36 cellular contexts compared by ENCODE assay signal in the genomic region with DNA sequence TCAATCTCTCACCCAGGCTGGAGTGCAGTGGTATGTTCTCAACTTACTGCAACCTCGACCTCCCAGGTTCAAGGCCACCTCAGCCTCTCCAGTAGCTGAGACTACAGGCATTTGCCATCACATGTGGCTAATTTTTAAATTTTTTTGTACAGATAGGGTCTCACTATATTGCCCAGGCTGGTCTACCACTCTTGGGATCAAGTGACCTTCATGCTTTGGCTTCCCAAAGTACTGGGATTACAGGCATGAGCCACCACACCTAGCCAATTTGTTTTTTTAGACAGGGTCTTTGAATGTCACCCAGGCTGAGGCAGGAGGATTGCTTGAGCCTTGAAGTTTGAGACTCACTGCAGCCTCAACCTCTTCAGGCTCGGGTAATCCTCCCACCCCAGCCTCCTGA. TPM values are rescaled to one million over a fixed set of nuclear protein-coding genes. Genes with fewer than 3 reads are reported as not detected.
A peak's percentile ranks its signal among the peaks of the same experiment; 100 is the strongest.
DNase-seq lines count a peak whose midpoint lies in the region; ATAC-seq, FAIRE-seq and TF ChIP-seq lines count a peak whose summit lies in the region.
"Had no signal": no experiment of that assay in that cellular context is flagged by ENCODE, and none has a peak within 500 bp of the region (broad histone marks: within the 10 kb centered on the region; RNA-seq: fewer than 3 reads in every experiment).

No MANE protein-coding gene starts in this region.

- intact Hi-C loops in HepG2 (cut with micrococcal nuclease; ENCODE audit: unreplicated experiment) (no loop called here), right lobe of liver (cut with DNase I) (no loop called here), K562 (cut with micrococcal nuclease) (no loop called here)

- POLR2A ChIA-PET in HepG2 (lab: Yijun Ruan, JAX) (no interaction called here), K562 (lab: Yijun Ruan, JAX) (interaction anchor here (2.6 to 4.1 kb wide), 2 partner anchors 8 to 11 kb away, joined by 17 to 18 read pairs; a partner anchor contains a TSS)

- 7% methylated on average over 2 of the region's 2 CpGs for WGBS in HepG2 (ENCODE audit: low lambda C conversion rate)
- WGBS in right lobe of liver (ENCODE audit: insufficient coverage, low coverage, low lambda C conversion rate, missing lambda C conversion rate): 77% methylated on average over 2 of the region's 2 CpGs
- WGBS in K562 (ENCODE audit: insufficient coverage, low coverage, missing lambda C conversion rate): 71% methylated on average over 2 of the region's 2 CpGs

- H3K27me3 ChIP-seq in HepG2 (ENCODE audit: control insufficient read depth in 1 of 2, insufficient read depth in 2 of 2, low read length in 2 of 2) (no peaks in the 10 kb centered on the region), right lobe of liver (no peaks in the 10 kb centered on the region), K562 (ENCODE audit: control insufficient read depth in 2 of 2, insufficient read depth in 2 of 2, low read length in 2 of 2) (no peaks in the 10 kb centered on the region)
- H3K27me3 ChIP-seq: BE2C; BLaER1; BLaER1 treated with 17β-estradiol and CSF1 and Interleukin-3, amounts not matched to agents 10 nM and 100 nM had no signal

- FAIRE-seq in HepG2 (lab: Jason Lieb, UNC): no peak
- FAIRE-seq in K562 (lab: Jason Lieb, UNC): no peak
- FAIRE-seq: A204.1, A549, D721Med had no signal

- TF ChIP-seq POLR2A in HepG2 (IDR thresholded peaks at IDR 0.05; ENCODE audit: insufficient read depth in 1 of 2, low read depth in 2 of 2, low read length in 2 of 2): no peak
- no peak for TF ChIP-seq POLR2A in right lobe of liver (IDR thresholded peaks at IDR 0.05)
- TF ChIP-seq POLR2A in K562 (conservative IDR thresholded peaks at IDR 0.05): no peak

- H3K4me2 ChIP-seq in HepG2 (ENCODE audit: low read depth, low read length): no peak overlapping the region
- H3K4me2 ChIP-seq in K562 (ENCODE audit: insufficient read depth, low read length): no peak overlapping the region
- H3K4me2 ChIP-seq: A549; BLaER1; BLaER1 treated with 17β-estradiol and CSF1 and Interleukin-3, amounts not matched to agents 10 nM and 100 nM had no signal

- no peak overlapping the region for H3K4me3 ChIP-seq in HepG2 (replicated peaks in 1 of 3; ENCODE audit: insufficient read depth in 1 of 3, low read depth in 2 of 3, low read length in 3 of 3)
- H3K4me3 ChIP-seq in right lobe of liver: no peak overlapping the region
- no peak overlapping the region for H3K4me3 ChIP-seq in K562
- H3K4me3 ChIP-seq: A549; BLaER1; BLaER1 treated with 17β-estradiol and CSF1 and Interleukin-3, amounts not matched to agents 10 nM and 100 nM had no signal

- no peak overlapping the region for H3K9ac ChIP-seq in HepG2 (ENCODE audit: insufficient read depth, low read depth, low read length)
- H3K9ac ChIP-seq in K562 (ENCODE audit: insufficient read depth in 1 of 2, low read depth in 2 of 2, low read length in 2 of 2): no peak overlapping the region
- H3K9ac ChIP-seq: BLaER1; BLaER1 treated with 17β-estradiol and CSF1 and Interleukin-3, amounts not matched to agents 10 nM and 100 nM had no signal

- no peak overlapping the region for H3K27ac ChIP-seq in HepG2 (ENCODE audit: extremely low read length, insufficient read depth, low read length)
- no peak overlapping the region for H3K27ac ChIP-seq in right lobe of liver
- H3K27ac ChIP-seq in K562 (ENCODE audit: extremely low read depth, low read depth, low read length): peak overlapping the region; percentile 97; the same call in 1 of the 3 replicates
- H3K27ac ChIP-seq: 22Rv1; A549; BLaER1; BLaER1 treated with 17β-estradiol and CSF1 and Interleukin-3, amounts not matched to agents 10 nM and 100 nM; C4-2B had no signal

- BruUV-seq in HepG2 (replicated peaks; lab: Mats Ljungman, UMichigan): no TSS peak
- BruUV-seq in K562 (replicated peaks; lab: Mats Ljungman, UMichigan): no TSS peak

- TF ChIP-seq EP300 in HepG2 (IDR thresholded peaks at IDR 0.05; ENCODE audit: low read depth in 2 of 2, low read length in 2 of 2) (no peak), HepG2 (CRISPR knock-in tag; IDR thresholded peaks at IDR 0.05; ENCODE audit: borderline replicate concordance) (no peak), K562 (IDR thresholded peaks at IDR 0.05; ENCODE audit: low read length) (no peak)

- H3K4me1 ChIP-seq in HepG2 (ENCODE audit: insufficient read depth, low read length) (peaks cover 24% of the 10 kb centered on the region), right lobe of liver (no peaks in the 10 kb centered on the region), K562 (replicated peaks in 1 of 2; ENCODE audit: control insufficient read depth in 2 of 2, insufficient read depth in 2 of 2, low read length in 2 of 2) (peaks cover 19 to 24% of the 10 kb centered on the region in 2 experiments)
- H3K4me1 ChIP-seq: A549, BE2C, Caco-2 had no signal

- DNase-seq in HepG2 (ENCODE audit: low spot score) (no peak), right lobe of liver (no peak), K562 (ENCODE audit: extremely low read depth in 1 of 4, low spot score in 3 of 4) (no peak)
- DNase-seq: 8988T; ACHN; AML-193; BE2C; C1 segment of cervical spinal cord; Caco-2; Calu3; CD4-positive, alpha-beta memory T cell; CD4-positive, alpha-beta T cell; CD4-positive, CD25-positive, alpha-beta regulatory T cell; CD8-positive, alpha-beta memory T cell; CD8-positive, alpha-beta T cell; COR-L47; DMS 273 treated with DMSO at 0.1 percent for 48 hours; DMS153; DMS53; DMS79; DMS79 treated with DMSO at 0.1 percent for 48 hours; DND-41; EL had no signal

- H2AFZ ChIP-seq in HepG2 (ENCODE audit: low read length): no peak overlapping the region
- H2AFZ ChIP-seq in K562 (ENCODE audit: low read depth, low read length): no peak overlapping the region

- H3K79me2 ChIP-seq in HepG2 (ENCODE audit: insufficient read depth, low read length) (no peaks in the 10 kb centered on the region), K562 (ENCODE audit: control insufficient read depth, insufficient read depth, low read length) (no peaks in the 10 kb centered on the region)

- H3K36me3 ChIP-seq in HepG2 (replicated peaks in 1 of 2; ENCODE audit: control insufficient read depth in 1 of 2, insufficient read depth in 2 of 2, low read length in 2 of 2) (no peaks in the 10 kb centered on the region), right lobe of liver (no peaks in the 10 kb centered on the region), K562 (ENCODE audit: control insufficient read depth, insufficient read depth, low read length) (no peaks in the 10 kb centered on the region; the same call in 2 of the 3 replicates)
- H3K36me3 ChIP-seq: BE2C, BLaER1 had no signal

- TF ChIP-seq CTCF in HepG2 (CRISPR knock-in tag; IDR thresholded peaks at IDR 0.05): no peak
- TF ChIP-seq CTCF in right lobe of liver (IDR thresholded peaks at IDR 0.05): no peak
- no peak for TF ChIP-seq CTCF in K562 (IDR thresholded peaks at IDR 0.05 in 2 of 3, conservative IDR thresholded peaks at IDR 0.05 in 1 of 3; ENCODE audit: insufficient read depth in 2 of 3, low read depth in 1 of 3, low read length in 3 of 3)

- CTCF ChIA-PET in HepG2 (lab: Yijun Ruan, JAX; ENCODE audit: low intra/inter-chr PET ratio, low total read pairs): no interaction called here
- CTCF ChIA-PET in K562 (lab: Yijun Ruan, JAX; ENCODE audit: low intra/inter-chr PET ratio): no interaction called here

- TF ChIP-seq RAD21 in HepG2 (CRISPR knock-in tag; IDR thresholded peaks at IDR 0.05) (no peak), K562 (CRISPR knock-in tag; conservative IDR thresholded peaks at IDR 0.05 in 1 of 2, IDR thresholded peaks at IDR 0.05 in 1 of 2) (no peak)

- ATAC-seq in HepG2 (no peak), right lobe of liver (no peak), K562 (no peak), GM21390 (IDR thresholded peaks at IDR 0.05; ENCODE audit: unreplicated experiment) (no peak)
- ATAC-seq: A549; CD8-positive, alpha-beta T cell had no signal

- no peaks in the 10 kb centered on the region for H3K9me1 ChIP-seq in K562 (ENCODE audit: control insufficient read depth, insufficient read depth, low read length)

- H4K20me1 ChIP-seq in HepG2 (ENCODE audit: insufficient read depth, low read length) (no peaks in the 10 kb centered on the region), K562 (replicated peaks; ENCODE audit: control insufficient read depth, insufficient read depth, low read length) (no peaks in the 10 kb centered on the region)
- H4K20me1 ChIP-seq: BLaER1; BLaER1 treated with 17β-estradiol and CSF1 and Interleukin-3, amounts not matched to agents 10 nM and 100 nM had no signal

- in situ Hi-C loops in HepG2 (cut with HindIII; ENCODE audit: extremely low pct_ligation_motif_present, low pct_unique_long_range_greater_than_20kb) (no loop called here), K562 (cut with MboI) (no loop called here)

- peaks cover 5% of the 10 kb centered on the region; the same call in 1 of the 2 replicates for H3K9me3 ChIP-seq in HepG2 (ENCODE audit: low read length)
- peaks cover 0 to 5% (median 0%) of the 10 kb centered on the region in 4 donors for H3K9me3 ChIP-seq in right lobe of liver
- peaks cover 12% of the 10 kb centered on the region for H3K9me3 ChIP-seq in K562 (replicated peaks; ENCODE audit: control insufficient read depth, insufficient read depth, low read depth, low read length)
- H3K9me3 ChIP-seq: A549, BE2C had no signal

RNA-seq across cellular contexts. Expression of a gene that starts 10.2 kb away (rescaled TPM):
- total RNA-seq in HepG2 (2016; rRNA removed; fragmentation: Illumina TruSeq; extraction: Trizol) (29.9 and 30.4 TPM in 2 replicates), right lobe of liver (10 to 100 TPM; 21.3 to 24.5 (median 22.8) TPM), K562 (2014; rRNA removed) (89.9 and 91.0 TPM in 2 replicates), K562 (2014; rRNA removed; fragmentation: Illumina TruSeq; extraction: Trizol) (106 and 120 TPM in 2 replicates), K562 (2015; rRNA removed; fragmentation: Illumina TruSeq; extraction: Trizol) (102 and 109 TPM in 2 replicates), K562 (2021) (123 TPM in 2 replicates)
- total RNA-seq in HepG2 (2016; cell fraction: cytosol; rRNA removed; fragmentation: Illumina TruSeq; extraction: Trizol; ENCODE audit: low read depth): 19.6 and 24.1 TPM in 2 replicates
- total RNA-seq in HepG2 (2016; cell fraction: insoluble cytoplasmic fraction; rRNA removed; fragmentation: Illumina TruSeq; extraction: Trizol): 28.2 and 30.4 TPM in 2 replicates
- 13.3 and 15.7 TPM in 2 replicates for total RNA-seq in HepG2 (2016; cell fraction: membrane; rRNA removed; fragmentation: Illumina TruSeq; extraction: Trizol)
- total RNA-seq in HepG2 (2016; cell fraction: nucleus; rRNA removed; fragmentation: Illumina TruSeq; extraction: Trizol): 51.4 and 51.7 TPM in 2 replicates
- polyA plus RNA-seq in HepG2 (2011; rRNA removed) (26.1 and 30.7 TPM in 2 replicates), K562 (2011; rRNA removed) (78.6 and 97.2 TPM in 2 replicates), K562 (2014; fragmentation: Illumina TruSeq; extraction: Trizol) (101 and 121 TPM in 2 replicates), K562 (2014; fragmentation: Nextera tagmentation; extraction: Ambion mirVana) (10 to 100 TPM; 23.3 to 30.3 TPM), K562 (2014; rRNA removed) (101 and 106 TPM in 2 replicates)
- 6.6 and 9.8 TPM in 2 replicates for polyA plus RNA-seq in HepG2 (2011; cell fraction: cytosol; rRNA removed)
- 53.4 and 63.4 TPM in 2 replicates for polyA plus RNA-seq in HepG2 (2011; cell fraction: nucleus; rRNA removed)
- polyA plus RNA-seq in HepG2 (2012): 27.2 and 36.7 TPM in 2 replicates
- polyA plus RNA-seq in HepG2 (2016; cell fraction: cytosol; fragmentation: Illumina TruSeq; extraction: Trizol; ENCODE audit: low read depth): 1.7 and 2.0 TPM in 2 replicates
- polyA plus RNA-seq in HepG2 (2016; cell fraction: insoluble cytoplasmic fraction; fragmentation: Illumina TruSeq; extraction: Trizol; ENCODE audit: low read depth): 29.2 and 30.8 TPM in 2 replicates
- 5.8 and 6.2 TPM in 2 replicates for polyA plus RNA-seq in HepG2 (2016; cell fraction: membrane; fragmentation: Illumina TruSeq; extraction: Trizol; ENCODE audit: low read depth)
- polyA plus RNA-seq in HepG2 (2016; cell fraction: nucleus; fragmentation: Illumina TruSeq; extraction: Trizol; ENCODE audit: insufficient read depth, low read depth): 74.2 and 75.0 TPM in 2 replicates
- polyA minus RNA-seq in HepG2 (2011; rRNA and poly(A)+ RNA removed; ENCODE audit: low replicate concordance): 15.1 and 18.5 TPM in 2 replicates
- 12.3 and 16.1 TPM in 2 replicates for polyA minus RNA-seq in HepG2 (2011; cell fraction: cytosol; rRNA and poly(A)+ RNA removed)
- 120 and 126 TPM in 2 replicates for polyA minus RNA-seq in HepG2 (2011; cell fraction: nucleus; rRNA and poly(A)+ RNA removed)
- total RNA-seq in K562 (2011; cell fraction: chromatin; rRNA removed; ENCODE audit: low replicate concordance): 194 and 717 TPM in 2 replicates
- total RNA-seq in K562 (2011; cell fraction: nucleolus; rRNA removed): 95.7 and 151 TPM in 2 replicates
- 249 and 315 TPM in 2 replicates for total RNA-seq in K562 (2011; cell fraction: nucleoplasm; rRNA removed)
- polyA plus RNA-seq in K562 (2011; cell fraction: cytosol; rRNA removed): 13.8 and 29.6 TPM in 2 replicates
- 94.2 and 106 TPM in 2 replicates for polyA plus RNA-seq in K562 (2011; cell fraction: nucleus; rRNA removed)
- polyA plus RNA-seq in K562 (2012): 92.9 and 103 TPM in 2 replicates
- polyA minus RNA-seq in K562 (2011; rRNA and poly(A)+ RNA removed): 149 and 168 TPM in 2 replicates
- 39.7 and 45.1 TPM in 2 replicates for polyA minus RNA-seq in K562 (2011; cell fraction: cytosol; rRNA and poly(A)+ RNA removed)
- polyA minus RNA-seq in K562 (2011; cell fraction: nucleus; rRNA and poly(A)+ RNA removed): 77.0 and 154 TPM in 2 replicates

RNA-seq across cellular contexts. Expression of a gene that starts 19.0 kb away (rescaled TPM):
- total RNA-seq in HepG2 (2016; rRNA removed; fragmentation: Illumina TruSeq; extraction: Trizol) (not detected in 2 replicates), right lobe of liver (not detected), K562 (2014; rRNA removed) (not detected in 2 replicates), K562 (2014; rRNA removed; fragmentation: Illumina TruSeq; extraction: Trizol) (not detected in 2 replicates), K562 (2015; rRNA removed; fragmentation: Illumina TruSeq; extraction: Trizol) (not detected in 2 replicates), K562 (2021) (not detected in 2 replicates)
- not detected in 2 replicates for total RNA-seq in HepG2 (2016; cell fraction: cytosol; rRNA removed; fragmentation: Illumina TruSeq; extraction: Trizol; ENCODE audit: low read depth)
- not detected in 2 replicates for total RNA-seq in HepG2 (2016; cell fraction: insoluble cytoplasmic fraction; rRNA removed; fragmentation: Illumina TruSeq; extraction: Trizol)
- not detected in 2 replicates for total RNA-seq in HepG2 (2016; cell fraction: membrane; rRNA removed; fragmentation: Illumina TruSeq; extraction: Trizol)
- not detected in 2 replicates for total RNA-seq in HepG2 (2016; cell fraction: nucleus; rRNA removed; fragmentation: Illumina TruSeq; extraction: Trizol)
- polyA plus RNA-seq in HepG2 (2011; rRNA removed) (not detected in 2 replicates), K562 (2011; rRNA removed) (not detected in 2 replicates), K562 (2014; fragmentation: Illumina TruSeq; extraction: Trizol) (not detected in 2 replicates), K562 (2014; fragmentation: Nextera tagmentation; extraction: Ambion mirVana) (under 1 TPM; 0.45 to 0.48 TPM), K562 (2014; rRNA removed) (not detected in 2 replicates)
- not detected in 2 replicates for polyA plus RNA-seq in HepG2 (2011; cell fraction: cytosol; rRNA removed)
- 0.03 TPM in 1 of 2 replicates, not detected in the other for polyA plus RNA-seq in HepG2 (2011; cell fraction: nucleus; rRNA removed)
- 3.5 and 4.3 TPM in 2 replicates for polyA plus RNA-seq in HepG2 (2012)
- polyA plus RNA-seq in HepG2 (2016; cell fraction: cytosol; fragmentation: Illumina TruSeq; extraction: Trizol; ENCODE audit: low read depth): not detected in 2 replicates
- polyA plus RNA-seq in HepG2 (2016; cell fraction: insoluble cytoplasmic fraction; fragmentation: Illumina TruSeq; extraction: Trizol; ENCODE audit: low read depth): not detected in 2 replicates
- not detected in 2 replicates for polyA plus RNA-seq in HepG2 (2016; cell fraction: membrane; fragmentation: Illumina TruSeq; extraction: Trizol; ENCODE audit: low read depth)
- polyA plus RNA-seq in HepG2 (2016; cell fraction: nucleus; fragmentation: Illumina TruSeq; extraction: Trizol; ENCODE audit: insufficient read depth, low read depth): not detected in 2 replicates
- not detected in 2 replicates for polyA minus RNA-seq in HepG2 (2011; rRNA and poly(A)+ RNA removed; ENCODE audit: low replicate concordance)
- polyA minus RNA-seq in HepG2 (2011; cell fraction: cytosol; rRNA and poly(A)+ RNA removed): not detected in 2 replicates
- not detected in 2 replicates for polyA minus RNA-seq in HepG2 (2011; cell fraction: nucleus; rRNA and poly(A)+ RNA removed)
- not detected in 2 replicates for total RNA-seq in K562 (2011; cell fraction: chromatin; rRNA removed; ENCODE audit: low replicate concordance)
- total RNA-seq in K562 (2011; cell fraction: nucleolus; rRNA removed): 0.13 TPM in 1 of 2 replicates, not detected in the other
- not detected in 2 replicates for total RNA-seq in K562 (2011; cell fraction: nucleoplasm; rRNA removed)
- polyA plus RNA-seq in K562 (2011; cell fraction: cytosol; rRNA removed): not detected in 2 replicates
- 0.10 TPM in 1 of 2 replicates, not detected in the other for polyA plus RNA-seq in K562 (2011; cell fraction: nucleus; rRNA removed)
- polyA plus RNA-seq in K562 (2012): 5.8 and 7.0 TPM in 2 replicates
- polyA minus RNA-seq in K562 (2011; rRNA and poly(A)+ RNA removed): not detected in 2 replicates
- polyA minus RNA-seq in K562 (2011; cell fraction: cytosol; rRNA and poly(A)+ RNA removed): not detected in 2 replicates
- polyA minus RNA-seq in K562 (2011; cell fraction: nucleus; rRNA and poly(A)+ RNA removed): not detected in 2 replicates
- total RNA-seq: A172; A673; Caco-2; Calu3; CD4-positive, alpha-beta memory T cell; CD4-positive, alpha-beta T cell; CD8-positive, alpha-beta memory T cell; CD8-positive, alpha-beta T cell; Daoy had no signal
- polyA plus RNA-seq: BJ; CD14-positive monocyte; CD4-positive, alpha-beta memory T cell; CD4-positive, CD25-positive, alpha-beta regulatory T cell; CD8-positive, alpha-beta memory T cell had no signal
